In the genomic region with DNA sequence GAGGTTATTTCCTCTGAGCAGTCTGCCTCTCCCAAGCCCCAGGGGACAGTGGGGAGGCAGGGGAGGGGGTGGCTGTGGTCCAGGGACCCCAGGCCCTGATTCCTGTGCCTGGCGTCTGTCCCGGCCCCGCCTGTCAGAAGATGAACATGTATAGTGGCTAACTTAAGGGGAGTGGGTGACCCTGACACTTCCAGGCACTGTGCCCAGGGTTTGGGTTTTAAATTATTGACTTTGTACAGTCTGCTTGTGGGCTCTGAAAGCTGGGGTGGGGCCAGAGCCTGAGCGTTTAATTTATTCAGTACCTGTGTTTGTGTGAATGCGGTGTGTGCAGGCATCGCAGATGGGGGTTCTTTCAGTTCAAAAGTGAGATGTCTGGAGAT, we compare ENCODE assay signal across 10 cellular contexts. TPM values are rescaled to one million over a fixed set of nuclear protein-coding genes. Genes with fewer than 3 reads are reported as not detected.
DNase-seq lines count a peak whose midpoint lies in the region; ATAC-seq and TF ChIP-seq lines count a peak whose summit lies in the region.
"Had no signal": no experiment of that assay in that cellular context is flagged by ENCODE, and none has a peak within 500 bp of the region (broad histone marks: within the 10 kb centered on the region; RNA-seq: fewer than 3 reads in every experiment).

No MANE protein-coding gene starts in this region.

- peaks cover 94% of the 10 kb centered on the region for H3K36me3 Mint-ChIP-seq in effector memory CD8-positive, alpha-beta T cell (ENCODE audit: insufficient read depth)
- H3K36me3 Mint-ChIP-seq in neural progenitor cell, result peaks cover 2% of the 10 kb centered on the region

- H3K4me1 Mint-ChIP-seq in effector memory CD8-positive, alpha-beta T cell (ENCODE audit: low read depth in 2 of 2), result peaks cover 20 to 28% of the 10 kb centered on the region in 2 donors
- peaks cover 13% of the 10 kb centered on the region for H3K4me1 Mint-ChIP-seq in neural progenitor cell

- no peaks in the 10 kb centered on the region for H3K9me3 Mint-ChIP-seq in effector memory CD8-positive, alpha-beta T cell
- no peaks in the 10 kb centered on the region for H3K9me3 Mint-ChIP-seq in neural progenitor cell

- ATAC-seq in effector memory CD8-positive, alpha-beta T cell (replicated peaks), result no peak
- ATAC-seq in GM21528 (IDR thresholded peaks at IDR 0.05; ENCODE audit: low FRiP score, unreplicated experiment), result no peak
- ATAC-seq: esophagus mucosa had no signal

- peak overlapping the region; percentile 100 for H3K4me2 ChIP-seq in BLaER1
- 0 out of 2 replicates have a peak overlapping the region, but pooled peaks have one; percentile 15 for H3K4me2 ChIP-seq in OCI-LY3 (ENCODE audit: low read length)
- H3K4me2 ChIP-seq in neural progenitor cell, result no peak overlapping the region

- H3K27ac Mint-ChIP-seq in effector memory CD8-positive, alpha-beta T cell, result peak overlapping the region; percentile 96 to 98
- H3K27ac Mint-ChIP-seq in neural progenitor cell, result no peak overlapping the region

- H3K9ac ChIP-seq in BLaER1, result peak overlapping the region; percentile 63
- H3K9ac ChIP-seq in OCI-LY3 (ENCODE audit: low read length), result no peak overlapping the region
- H3K9ac ChIP-seq in neural progenitor cell, result no peak overlapping the region

- no peaks in the 10 kb centered on the region for H3F3A ChIP-seq in neural progenitor cell (ENCODE audit: low read depth)

- H3K36me3 ChIP-seq in BLaER1, result peaks cover 34% of the 10 kb centered on the region
- peaks cover 27% of the 10 kb centered on the region for H3K36me3 ChIP-seq in OCI-LY3 (replicated peaks; ENCODE audit: low read depth, low read length)
- H3K36me3 ChIP-seq in neural progenitor cell, result no peaks in the 10 kb centered on the region

- H3K27me3 ChIP-seq in BLaER1 (no peaks in the 10 kb centered on the region), OCI-LY3 (ENCODE audit: low read depth, low read length) (no peaks in the 10 kb centered on the region), neural progenitor cell (peaks cover 8% of the 10 kb centered on the region)

- H3K4me1 ChIP-seq in BLaER1, result peaks cover 73% of the 10 kb centered on the region
- H3K4me1 ChIP-seq in OCI-LY3 (ENCODE audit: low read length), result peaks cover 35% of the 10 kb centered on the region
- peaks cover 9% of the 10 kb centered on the region for H3K4me1 ChIP-seq in neural progenitor cell

- H2AFZ ChIP-seq in OCI-LY3 (ENCODE audit: low read depth, low read length) (no peak overlapping the region), neural progenitor cell (replicated peaks) (no peak overlapping the region)

- H3K79me2 ChIP-seq in OCI-LY3 (ENCODE audit: low read length) (peaks cover 43% of the 10 kb centered on the region), neural progenitor cell (ENCODE audit: low read depth) (peaks cover 31% of the 10 kb centered on the region)

- H3K27me3 Mint-ChIP-seq in effector memory CD8-positive, alpha-beta T cell, result no peaks in the 10 kb centered on the region
- peaks cover 2% of the 10 kb centered on the region for H3K27me3 Mint-ChIP-seq in neural progenitor cell (ENCODE audit: insufficient read depth, low read depth)

- H3K4me3 ChIP-seq in BLaER1 (peak overlapping the region; percentile 93), OCI-LY3 (ENCODE audit: low read length) (no peak overlapping the region), neural progenitor cell (no peak overlapping the region)

- TF ChIP-seq CTCF in OCI-LY3 (IDR thresholded peaks at IDR 0.05; ENCODE audit: low read depth, low read length), result no peak
- TF ChIP-seq CTCF in neural progenitor cell (IDR thresholded peaks at IDR 0.05), result no peak

- H3K27ac ChIP-seq in BLaER1 (no peak overlapping the region), OCI-LY3 (ENCODE audit: low read length) (no peak overlapping the region), neural progenitor cell (no peak overlapping the region)

- H4K20me1 ChIP-seq in BLaER1 (peaks cover 80% of the 10 kb centered on the region), OCI-LY3 (ENCODE audit: insufficient read depth, low read length) (peaks cover 41% of the 10 kb centered on the region), neural progenitor cell (ENCODE audit: low read depth) (peaks cover 60% of the 10 kb centered on the region)

- no peaks in the 10 kb centered on the region for H3K9me3 ChIP-seq in BLaER1
- no peaks in the 10 kb centered on the region for H3K9me3 ChIP-seq in OCI-LY3 (ENCODE audit: insufficient read depth, low read length)
- no peaks in the 10 kb centered on the region for H3K9me3 ChIP-seq in neural progenitor cell (ENCODE audit: low read depth)

- DNase-seq in effector memory CD8-positive, alpha-beta T cell, result no peak
- no peak for DNase-seq in neural progenitor cell (ENCODE audit: low spot score)
- no peak for DNase-seq in GF-D8 (lab: John Stamatoyannopoulos, UW)
- no peak for DNase-seq in HuH-7 (ENCODE audit: low spot score)
- DNase-seq in D341Med (ENCODE audit: low spot score), result no peak

- H3K4me3 Mint-ChIP-seq in effector memory CD8-positive, alpha-beta T cell, result peak overlapping the region; percentile 88 to 95
- peak overlapping the region; percentile 72 for H3K4me3 Mint-ChIP-seq in neural progenitor cell

RNA-seq across cellular contexts. Expression of a gene that starts 3.1 kb away (rescaled TPM):
- total RNA-seq in neural progenitor cell (ENCODE audit: low replicate concordance), result 15.1 and 37.2 TPM in 2 replicates

RNA-seq across cellular contexts. Expression of a gene that starts 45.2 kb away (rescaled TPM):
- total RNA-seq in neural progenitor cell (ENCODE audit: low replicate concordance), result 12.2 and 22.6 TPM in 2 replicates

RNA-seq across cellular contexts. Expression of a gene that starts 45.4 kb away (rescaled TPM):
- total RNA-seq in neural progenitor cell (ENCODE audit: low replicate concordance), result 4.9 and 14.2 TPM in 2 replicates

RNA-seq across cellular contexts. Expression of a gene that starts 48.9 kb away (rescaled TPM):
- total RNA-seq in neural progenitor cell (ENCODE audit: low replicate concordance), result 0.15 TPM in 1 of 2 replicates, not detected in the other
- total RNA-seq: esophagus mucosa; T-helper 1 cell treated with Interleukin-12 subunit alpha and Interleukin-12 subunit beta and Interleukin-4 antibody, amounts not matched to agents 30 ng/mL and 1 ng/mL, for 36 hours had no signal
